In the genomic region with DNA sequence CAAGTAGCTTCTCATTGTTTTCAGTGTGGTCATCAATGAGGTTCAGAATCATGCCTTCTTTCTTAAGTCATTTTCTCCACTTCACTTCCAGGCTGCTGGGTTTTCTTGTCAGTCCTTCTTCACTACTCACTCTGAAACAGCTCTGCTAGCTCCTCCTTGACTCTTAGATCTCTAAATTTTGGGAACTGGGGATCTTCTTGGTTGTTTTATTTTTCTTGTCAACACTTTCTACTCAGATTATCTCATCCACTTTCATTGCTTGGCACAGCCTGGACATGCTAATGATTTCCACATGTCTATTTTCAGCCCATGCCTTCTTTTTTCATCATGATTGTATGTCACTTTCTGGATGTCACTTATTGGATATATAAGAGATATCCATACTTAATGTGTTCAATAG, we compare ENCODE assay signal across 20 cellular contexts.
A peak's percentile ranks its signal among the peaks of the same experiment; 100 is the strongest.
DNase-seq lines count a peak whose midpoint lies in the region; ATAC-seq and TF ChIP-seq lines count a peak whose summit lies in the region.
"Had no signal": no experiment of that assay in that cellular context is flagged by ENCODE, and none has a peak within 500 bp of the region (broad histone marks: within the 10 kb centered on the region; RNA-seq: fewer than 3 reads in every experiment).

No MANE protein-coding gene starts in this region.

- TF ChIP-seq CTCF in astrocyte of the spinal cord (IDR thresholded peaks at IDR 0.05; ENCODE audit: low read depth, low read length) (no peak), transverse colon (IDR thresholded peaks at IDR 0.05) (no peak)

- peak overlapping the region; percentile 95 for H2AFZ ChIP-seq in ACC112 (ENCODE audit: low read length, unreplicated experiment)

- H3K27me3 ChIP-seq in ACC112 (ENCODE audit: insufficient read depth, low read length): no peaks in the 10 kb centered on the region
- no peaks in the 10 kb centered on the region for H3K27me3 ChIP-seq in transverse colon
- H3K27me3 ChIP-seq: suprapubic skin had no signal

- H3K27ac ChIP-seq in ACC112 (ENCODE audit: low read depth, low read length) (peak overlapping the region; percentile 49; the same call in 1 of the 2 replicates), transverse colon (no peak overlapping the region)
- H3K27ac ChIP-seq: suprapubic skin had no signal

- ATAC-seq in GM18873 (IDR thresholded peaks at IDR 0.05; ENCODE audit: low FRiP score, unreplicated experiment) (no peak), GM18867 (IDR thresholded peaks at IDR 0.05; ENCODE audit: unreplicated experiment) (no peak)
- ATAC-seq: activated T-helper 17 cell treated with anti-CD3 and anti-CD28 coated beads, Interleukin-2, amount 50 U/mL, for 72 hours had no signal

- no peaks in the 10 kb centered on the region for H3K36me3 ChIP-seq in ACC112 (ENCODE audit: insufficient read depth, low read length)
- no peaks in the 10 kb centered on the region for H3K36me3 ChIP-seq in transverse colon
- H3K36me3 ChIP-seq: suprapubic skin had no signal

- H3K4me1 ChIP-seq in ACC112 (ENCODE audit: control insufficient read depth, insufficient read depth, low read length, unreplicated experiment): peaks cover 21% of the 10 kb centered on the region
- peaks cover 0 to 2% (median 0%) of the 10 kb centered on the region in 4 donors for H3K4me1 ChIP-seq in transverse colon
- H3K4me1 ChIP-seq: suprapubic skin had no signal

- H3K79me2 ChIP-seq in ACC112 (ENCODE audit: control insufficient read depth, insufficient read depth, low read length, unreplicated experiment): no peaks in the 10 kb centered on the region

- intact Hi-C loops in transverse colon (cut with DNase I; ENCODE audit: low total_unique reads): no loop called here

- TF ChIP-seq EP300 in transverse colon (IDR thresholded peaks at IDR 0.05; ENCODE audit: low read depth): no peak

- in situ Hi-C loops in astrocyte of the spinal cord (cut with HindIII; ENCODE audit: low sequenced_read_pairs): no loop called here
- in situ Hi-C loops in transverse colon (cut with MboI; ENCODE audit: low pct_ligation_motif_present in 1 of 4, low pct_unique_long_range_greater_than_20kb in 1 of 4, low sequenced_read_pairs in 3 of 4): no loop called here

- H3K4me3 ChIP-seq in ACC112 (ENCODE audit: low read depth, low read length): 0 out of 2 replicates have a peak overlapping the region, but pooled peaks have one; percentile 20
- H3K4me3 ChIP-seq in astrocyte of the spinal cord (ENCODE audit: low read depth, low read length): no peak overlapping the region
- H3K4me3 ChIP-seq in transverse colon: no peak overlapping the region
- H3K4me3 ChIP-seq: suprapubic skin had no signal

- DNase-seq in GM03348 (ENCODE audit: low spot score): peak; percentile 16
- DNase-seq in astrocyte of the spinal cord (ENCODE audit: low read depth, low spot score): peak; percentile 4
- DNase-seq in hepatic stellate cell (ENCODE audit: low spot score): peak; percentile 1
- no peak for DNase-seq in transverse colon
- no peak for DNase-seq in occipital lobe (lab: John Stamatoyannopoulos, UW)
- DNase-seq: activated B cell treated with CpG ODN at 0.5 μM for 24 hours; CD4-positive, CD25-positive, alpha-beta regulatory T cell; effector CD4-positive, alpha-beta T cell; glutamatergic neuron; NCI-H1105 treated with DMSO at 0.1 percent for 48 hours; NCI-H2081; NCI-H345; NCI-H774; SW 1271; T1000 had no signal

- no peaks in the 10 kb centered on the region for H3K9me3 ChIP-seq in transverse colon
- H3K9me3 ChIP-seq: suprapubic skin had no signal

- no peak for TF ChIP-seq POLR2A in transverse colon (IDR thresholded peaks at IDR 0.05)

Comparison
In these comparisons a context has a peak if more than half of its experiments do, and no peak if none do; other contexts are left out.
1. DNase-seq: peak in GM03348 (single experiment), astrocyte of the spinal cord (single experiment) and hepatic stellate cell (single experiment); none in transverse colon (single experiment) and occipital lobe (single experiment).